18 cellular contexts compared by ENCODE assay signal in genomic region chr6:161954699-161955276, GRCh38.
DNase-seq lines count a peak whose midpoint lies in the region; ATAC-seq, FAIRE-seq and TF ChIP-seq lines count a peak whose summit lies in the region.
"Had no signal": no experiment of that assay in that cellular context is flagged by ENCODE, and none has a peak within 500 bp of the region (broad histone marks: within the 10 kb centered on the region; RNA-seq: fewer than 3 reads in every experiment).

No MANE protein-coding gene starts in this region.

- in situ Hi-C loops in HepG2 (cut with HindIII; ENCODE audit: extremely low pct_ligation_motif_present, low pct_unique_long_range_greater_than_20kb), result no loop called here

- no peaks in the 10 kb centered on the region for H3K4me1 Mint-ChIP-seq in effector memory CD8-positive, alpha-beta T cell (ENCODE audit: low read depth in 2 of 2)
- H3K4me1 Mint-ChIP-seq: CD4-positive, alpha-beta memory T cell had no signal

- no peak for ATAC-seq in HepG2
- ATAC-seq in left ventricle myocardium superior, result peak; percentile 59
- ATAC-seq in pancreas, result peak; percentile 79 to 90 (median 84)
- ATAC-seq in effector memory CD8-positive, alpha-beta T cell (replicated peaks), result no peak
- ATAC-seq: A549, GM12878, HCT116 had no signal

- no peaks in the 10 kb centered on the region for H3K79me2 ChIP-seq in HepG2 (ENCODE audit: insufficient read depth, low read length)

- CTCF ChIA-PET in HepG2 (lab: Yijun Ruan, JAX; ENCODE audit: low intra/inter-chr PET ratio, low total read pairs), result no interaction called here

- POLR2A ChIA-PET in HepG2 (lab: Yijun Ruan, JAX), result no interaction called here

- peaks cover 0 to 2% of the 10 kb centered on the region in 2 donors for H3K9me3 Mint-ChIP-seq in effector memory CD8-positive, alpha-beta T cell

- H3K27ac ChIP-seq in liver (ENCODE audit: low read depth in 1 of 2, low read length in 2 of 2) (no peak overlapping the region), HepG2 (ENCODE audit: extremely low read length, insufficient read depth, low read length) (no peak overlapping the region), pancreas (peak overlapping the region in 1 of 4 donors; percentile 39)
- H3K27ac ChIP-seq: A549, C4-2B, GM23248 had no signal

- H3K36me3 ChIP-seq in liver (ENCODE audit: control insufficient read depth in 4 of 4, insufficient read depth in 3 of 4, low read depth in 1 of 4, low read length in 3 of 4) (no peaks in the 10 kb centered on the region), HepG2 (replicated peaks in 1 of 2; ENCODE audit: control insufficient read depth in 1 of 2, insufficient read depth in 2 of 2, low read length in 2 of 2) (no peaks in the 10 kb centered on the region), pancreas (no peaks in the 10 kb centered on the region)
- H3K36me3 ChIP-seq: BE2C had no signal

- FAIRE-seq in HepG2 (lab: Jason Lieb, UNC) (no peak), pancreas (lab: Jason Lieb, UNC) (no peak)
- FAIRE-seq: A549, GM12878, GM18507, H54, HTR-8/SVneo had no signal

- no peaks in the 10 kb centered on the region for H3K36me3 Mint-ChIP-seq in effector memory CD8-positive, alpha-beta T cell (ENCODE audit: insufficient read depth)
- H3K36me3 Mint-ChIP-seq: CD4-positive, alpha-beta memory T cell had no signal

- no peak overlapping the region for H3K27ac Mint-ChIP-seq in effector memory CD8-positive, alpha-beta T cell
- H3K27ac Mint-ChIP-seq: CD4-positive, alpha-beta memory T cell had no signal

- no TSS peak for BruUV-seq in HepG2 (replicated peaks; lab: Mats Ljungman, UMichigan)

- no peaks in the 10 kb centered on the region for H4K20me1 ChIP-seq in HepG2 (ENCODE audit: insufficient read depth, low read length)

- peak in 1 of 2 donors; percentile 13 for TF ChIP-seq RAD21 in liver (IDR thresholded peaks at IDR 0.05)
- no peak for TF ChIP-seq RAD21 in HepG2 (CRISPR knock-in tag; IDR thresholded peaks at IDR 0.05)

- TF ChIP-seq CTCF in liver (IDR thresholded peaks at IDR 0.05; ENCODE audit: low read depth, low read length, missing input control), result no peak
- TF ChIP-seq CTCF in HepG2 (CRISPR knock-in tag; IDR thresholded peaks at IDR 0.05), result no peak
- TF ChIP-seq CTCF in pancreas (IDR thresholded peaks at IDR 0.05), result no peak

- no peaks in the 10 kb centered on the region for H3K9me3 ChIP-seq in liver (ENCODE audit: control insufficient read depth in 4 of 4, low read length in 3 of 4)
- no peaks in the 10 kb centered on the region for H3K9me3 ChIP-seq in HepG2 (ENCODE audit: low read length)
- no peaks in the 10 kb centered on the region for H3K9me3 ChIP-seq in pancreas
- H3K9me3 ChIP-seq: A549, BE2C had no signal

- no peak overlapping the region for H3K4me2 ChIP-seq in HepG2 (ENCODE audit: low read depth, low read length)
- H3K4me2 ChIP-seq: A549 had no signal

- TF ChIP-seq POLR2A in HepG2 (IDR thresholded peaks at IDR 0.05; ENCODE audit: insufficient read depth in 1 of 2, low read depth in 2 of 2, low read length in 2 of 2), result no peak

- H3K27me3 ChIP-seq in liver (ENCODE audit: control insufficient read depth in 4 of 4, insufficient read depth in 4 of 4, low read length in 3 of 4) (no peaks in the 10 kb centered on the region), HepG2 (ENCODE audit: control insufficient read depth in 1 of 2, insufficient read depth in 2 of 2, low read length in 2 of 2) (no peaks in the 10 kb centered on the region), pancreas (no peaks in the 10 kb centered on the region)
- H3K27me3 ChIP-seq: BE2C had no signal

- H3K4me3 ChIP-seq in liver (ENCODE audit: low read depth in 1 of 3, low read length in 3 of 3) (no peak overlapping the region), HepG2 (replicated peaks in 1 of 3; ENCODE audit: insufficient read depth in 1 of 3, low read depth in 2 of 3, low read length in 3 of 3) (no peak overlapping the region), pancreas (no peak overlapping the region)
- H3K4me3 ChIP-seq: A549, GM12878, GM23248 had no signal

- no peak for TF ChIP-seq EP300 in HepG2 (IDR thresholded peaks at IDR 0.05; ENCODE audit: low read depth in 2 of 2, low read length in 2 of 2)
- no peak for TF ChIP-seq EP300 in HepG2 (CRISPR knock-in tag; IDR thresholded peaks at IDR 0.05; ENCODE audit: borderline replicate concordance)

- H3K27me3 Mint-ChIP-seq in effector memory CD8-positive, alpha-beta T cell, result no peaks in the 10 kb centered on the region
- H3K27me3 Mint-ChIP-seq: CD4-positive, alpha-beta memory T cell had no signal

- intact Hi-C loops in HepG2 (cut with micrococcal nuclease; ENCODE audit: unreplicated experiment) (no loop called here), left ventricle myocardium superior (cut with micrococcal nuclease) (no loop called here), pancreas (cut with DNase I) (no loop called here)

- DNase-seq in HepG2 (ENCODE audit: low spot score) (no peak), left ventricle myocardium superior (no peak), pancreas (peak in 2 of 6 donors; percentile 5 to 60), NCI-H82 treated with DMSO at 0.1 percent for 48 hours (lab: John Stamatoyannopoulos, UW; ENCODE audit: unreplicated experiment) (no peak), 8988T (no peak)
- no peak for DNase-seq in effector memory CD8-positive, alpha-beta T cell
- DNase-seq: CD4-positive, alpha-beta memory T cell; DMS79; GM23248 had no signal

- H3K4me1 ChIP-seq in liver (ENCODE audit: control insufficient read depth in 4 of 4, insufficient read depth in 4 of 4, low read length in 3 of 4) (no peaks in the 10 kb centered on the region), HepG2 (ENCODE audit: insufficient read depth, low read length) (no peaks in the 10 kb centered on the region), pancreas (peaks cover 0 to 11% (median 10%) of the 10 kb centered on the region in 3 donors)
- H3K4me1 ChIP-seq: A549, BE2C had no signal

- H3K9ac ChIP-seq in liver (ENCODE audit: low read depth in 1 of 2, low read length in 2 of 2) (no peak overlapping the region), HepG2 (ENCODE audit: insufficient read depth, low read depth, low read length) (no peak overlapping the region)
- H3K9ac ChIP-seq: GM23248 had no signal

- no peak overlapping the region for H3K4me3 Mint-ChIP-seq in effector memory CD8-positive, alpha-beta T cell
- H3K4me3 Mint-ChIP-seq: CD4-positive, alpha-beta memory T cell had no signal

- WGBS in liver, result 76% methylated on average over 5 of the region's 5 CpGs
- WGBS in HepG2 (ENCODE audit: low lambda C conversion rate), result 2% methylated on average over 5 of the region's 5 CpGs
- 56 to 60% methylated on average over 5 of the region's 5 CpGs for WGBS in pancreas, 2 donors

- H2AFZ ChIP-seq in HepG2 (ENCODE audit: low read length), result no peak overlapping the region
- H2AFZ ChIP-seq: GM23248 had no signal

TF ChIP-seq in liver, 16 proteins besides CTCF, POLR2A, EP300 and RAD21:
- TF ChIP-seq RXRA (IDR thresholded peaks at IDR 0.05), result no peak
- TF ChIP-seq NR2F2 (IDR thresholded peaks at IDR 0.05), result peak; percentile 77
- no peak for TF ChIP-seq ATF3 (IDR thresholded peaks at IDR 0.05)

TF ChIP-seq in HepG2, 621 proteins besides CTCF, POLR2A, EP300 and RAD21:
- TF ChIP-seq U2AF1 (optimal IDR thresholded peaks at IDR 0.05; ENCODE audit: low read depth, low read length), result no peak
- no peak for TF ChIP-seq SRSF9 (IDR thresholded peaks at IDR 0.05; ENCODE audit: borderline replicate concordance, insufficient read depth, low read depth, low read length, poor library complexity, severe bottlenecking)
- TF ChIP-seq MEF2D (CRISPR knock-in tag; IDR thresholded peaks at IDR 0.05), result no peak
- no peak for TF ChIP-seq ZFX (CRISPR knock-in tag; IDR thresholded peaks at IDR 0.05; ENCODE audit: low read depth)
- no peak for TF ChIP-seq FOXK2 (IDR thresholded peaks at IDR 0.05)
- no peak for TF ChIP-seq GZF1 (CRISPR knock-in tag; IDR thresholded peaks at IDR 0.05)

Comparison
In these comparisons a context has a peak if more than half of its experiments do, and no peak if none do; other contexts are left out.
1. ATAC-seq: peak in left ventricle myocardium superior (single experiment) and pancreas (4 of 4); none in HepG2 (single experiment) and effector memory CD8-positive, alpha-beta T cell (single experiment).